19 cellular contexts compared by ENCODE assay signal in the genomic region with DNA sequence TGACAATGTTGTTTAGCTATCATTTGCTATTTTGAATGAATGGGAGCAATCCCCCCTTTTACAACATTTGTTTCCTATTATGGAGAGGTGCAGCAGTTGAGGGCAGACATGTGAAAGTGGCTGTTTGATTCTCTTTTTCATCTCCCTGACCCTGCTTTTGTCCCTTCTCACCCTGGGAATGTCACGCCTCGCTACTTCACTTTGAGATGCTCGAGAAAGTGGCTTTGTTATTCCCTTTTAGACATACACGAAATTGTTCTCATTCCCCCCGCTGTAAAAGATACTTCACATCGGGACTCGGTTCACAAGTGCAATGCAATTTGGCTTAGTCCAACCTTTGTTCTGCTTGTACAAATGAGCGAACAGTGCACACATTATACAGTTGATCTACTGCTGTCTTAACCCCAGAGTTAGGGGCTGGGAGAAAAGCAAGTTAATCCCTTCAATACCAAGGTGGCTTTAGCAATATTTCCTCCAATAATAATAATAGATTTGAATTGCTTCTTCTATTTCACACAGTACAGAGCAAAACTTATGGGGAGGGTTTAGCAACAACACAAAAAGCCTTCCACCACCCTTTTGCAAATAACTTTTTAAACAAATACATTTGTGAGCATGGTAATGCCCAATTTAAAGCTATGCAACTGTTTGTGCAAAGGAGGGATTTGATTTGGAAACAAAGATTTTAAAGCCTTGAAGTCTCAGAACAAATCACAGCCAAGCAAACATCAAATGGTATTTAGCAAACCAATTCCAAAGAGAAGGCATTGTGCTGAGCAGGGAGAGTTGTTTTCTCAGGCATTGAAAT. TPM values are rescaled to one million over a fixed set of nuclear protein-coding genes. Genes with fewer than 3 reads are reported as not detected.
A peak's percentile ranks its signal among the peaks of the same experiment; 100 is the strongest.
DNase-seq lines count a peak whose midpoint lies in the region; ATAC-seq and TF ChIP-seq lines count a peak whose summit lies in the region.
"Had no signal": no experiment of that assay in that cellular context is flagged by ENCODE, and none has a peak within 500 bp of the region (broad histone marks: within the 10 kb centered on the region; RNA-seq: fewer than 3 reads in every experiment).

No MANE protein-coding gene starts in this region.

- intact Hi-C loops in posterior vena cava (cut with DNase I) = no loop called here

- no peak overlapping the region for H2AK5ac ChIP-seq in mesendoderm (ENCODE audit: low read length)

- H3K27me3 ChIP-seq in GM23338 (ENCODE audit: insufficient read depth) = peaks cover 53% of the 10 kb centered on the region
- peaks cover 46% of the 10 kb centered on the region for H3K27me3 ChIP-seq in mesendoderm (ENCODE audit: insufficient read depth, low read length, poor library complexity)

- H3K9me3 Mint-ChIP-seq in GM23338 = no peaks in the 10 kb centered on the region

- no peak overlapping the region for H3K9ac ChIP-seq in mesendoderm (ENCODE audit: low read length)
- H3K9ac ChIP-seq: BLaER1 treated with 17β-estradiol and CSF1 and Interleukin-3, amounts not matched to agents 10 nM and 100 nM had no signal

- H2BK120ac ChIP-seq in mesendoderm (ENCODE audit: low read depth, low read length) = no peak overlapping the region

- H3K36me3 ChIP-seq in GM23338 (ENCODE audit: insufficient read depth) = no peaks in the 10 kb centered on the region
- no peaks in the 10 kb centered on the region for H3K36me3 ChIP-seq in mesendoderm (ENCODE audit: control insufficient read depth, insufficient read depth, low read length)
- H3K36me3 ChIP-seq: ascending aorta; BLaER1 treated with 17β-estradiol and CSF1 and Interleukin-3, amounts not matched to agents 10 nM and 100 nM; colonic mucosa had no signal

- H3K4me3 ChIP-seq in GM23338 (peak overlapping the region; percentile 82), mesendoderm (ENCODE audit: low read length) (no peak overlapping the region)
- H3K4me3 ChIP-seq: ascending aorta; BLaER1 treated with 17β-estradiol and CSF1 and Interleukin-3, amounts not matched to agents 10 nM and 100 nM; colonic mucosa had no signal

- peaks cover 32% of the 10 kb centered on the region for H3F3A ChIP-seq in GM23338 (replicated peaks; ENCODE audit: low read depth)

- H3K27ac ChIP-seq in GM23338 (ENCODE audit: low read depth) (peak overlapping the region; percentile 64), mesendoderm (ENCODE audit: low read depth, low read length) (no peak overlapping the region)
- H3K27ac ChIP-seq: 22Rv1; ascending aorta; BLaER1 treated with 17β-estradiol and CSF1 and Interleukin-3, amounts not matched to agents 10 nM and 100 nM; colonic mucosa had no signal

- no peaks in the 10 kb centered on the region for H3K9me2 ChIP-seq in GM23338 (ENCODE audit: insufficient read depth)

- H4K8ac ChIP-seq in mesendoderm (ENCODE audit: low read depth, low read length) = no peak overlapping the region

- ATAC-seq in GM23338 = no peak
- ATAC-seq in HG03108 (IDR thresholded peaks at IDR 0.05; ENCODE audit: unreplicated experiment) = no peak
- ATAC-seq: GM12878, left cardiac atrium had no signal

- no peak overlapping the region for H2BK5ac ChIP-seq in mesendoderm (ENCODE audit: low read length)

- H3K23ac ChIP-seq in mesendoderm (ENCODE audit: low read length) = no peak overlapping the region

- H2AFZ ChIP-seq in GM23338 = no peak overlapping the region

- H3K4me2 ChIP-seq in GM23338 (peak overlapping the region; percentile 94), mesendoderm (ENCODE audit: low read length) (no peak overlapping the region)
- H3K4me2 ChIP-seq: BLaER1 treated with 17β-estradiol and CSF1 and Interleukin-3, amounts not matched to agents 10 nM and 100 nM had no signal

- no peak overlapping the region for H3K56ac ChIP-seq in mesendoderm (ENCODE audit: low read length)

- TF ChIP-seq CTCF in GM23338 (conservative IDR thresholded peaks at IDR 0.05; ENCODE audit: low read depth in 2 of 2) = no peak

- no peak overlapping the region for H3K18ac ChIP-seq in mesendoderm (ENCODE audit: low read length)

- no peaks in the 10 kb centered on the region for H3K36me3 Mint-ChIP-seq in GM23338 (ENCODE audit: low read depth)

- WGBS in mesendoderm (ENCODE audit: extremely low coverage, insufficient coverage, low lambda C conversion rate) = no CpG with 5 or more reads among the region's 8 CpGs

- peak overlapping the region; percentile 79 for H3K4me3 Mint-ChIP-seq in GM23338

- no peaks in the 10 kb centered on the region for H3K79me1 ChIP-seq in mesendoderm (ENCODE audit: low read length)

- peaks cover 45% of the 10 kb centered on the region for H3K4me1 ChIP-seq in GM23338 (ENCODE audit: insufficient read depth)
- peaks cover 12% of the 10 kb centered on the region for H3K4me1 ChIP-seq in mesendoderm (ENCODE audit: control insufficient read depth, low read depth, low read length)
- H3K4me1 ChIP-seq: ascending aorta had no signal

- DNase-seq in DMS53 (lab: John Stamatoyannopoulos, UW) (peak; percentile 28), DMS53 treated with DMSO at 0.1 percent for 48 hours (lab: John Stamatoyannopoulos, UW; ENCODE audit: unreplicated experiment) (no peak), GM23338 (ENCODE audit: low spot score) (peak; percentile 65), NCI-H748 (lab: John Stamatoyannopoulos, UW; ENCODE audit: unreplicated experiment) (peak; percentile 88), islet precursor cell (peak; percentile 14), mesendoderm (no peak), posterior vena cava (ENCODE audit: low spot score) (no peak)
- DNase-seq: colonic mucosa, head of caudate nucleus, left cardiac atrium, NCI-H1436 treated with DMSO at 0.1 percent for 48 hours, SHP77 treated with DMSO at 0.1 percent for 48 hours had no signal

- no peak overlapping the region for H4K5ac ChIP-seq in mesendoderm (ENCODE audit: low read length)

- H3K79me2 ChIP-seq in GM23338 (replicated peaks; ENCODE audit: insufficient read depth) (peaks cover 22% of the 10 kb centered on the region), mesendoderm (ENCODE audit: control insufficient read depth, insufficient read depth, low read length) (no peaks in the 10 kb centered on the region)

- peaks cover 67% of the 10 kb centered on the region for H3K4me1 Mint-ChIP-seq in GM23338

- no peak overlapping the region for H2BK15ac ChIP-seq in mesendoderm (replicated peaks; ENCODE audit: low read depth)

- H3K27me3 Mint-ChIP-seq in GM23338 (ENCODE audit: insufficient read depth, low read depth, poor library complexity) = peaks cover 67% of the 10 kb centered on the region

- 0 out of 2 replicates have a peak, but pooled peaks cover 1% of the 10 kb centered on the region for H4K20me1 ChIP-seq in GM23338 (replicated peaks; ENCODE audit: insufficient read depth)

- no peak overlapping the region for H3K4ac ChIP-seq in mesendoderm (ENCODE audit: low read depth, low read length)

- no peak overlapping the region for H3K27ac Mint-ChIP-seq in GM23338

TF ChIP-seq in GM23338, 12 proteins besides CTCF, POLR2A, EP300 and RAD21:
- TF ChIP-seq EZH2phosphoT487 (IDR thresholded peaks at IDR 0.05; ENCODE audit: unreplicated experiment) (no peak), POLR2AphosphoS5 (IDR thresholded peaks at IDR 0.05; ENCODE audit: low read depth) (no peak), NANOG (IDR thresholded peaks at IDR 0.05; ENCODE audit: borderline replicate concordance) (peak; percentile 57; the same call in 1 of the 2 replicates), EZH2 (IDR thresholded peaks at IDR 0.05; ENCODE audit: low read depth, unreplicated experiment) (no peak)
- TF ChIP-seq, protein P1, sequence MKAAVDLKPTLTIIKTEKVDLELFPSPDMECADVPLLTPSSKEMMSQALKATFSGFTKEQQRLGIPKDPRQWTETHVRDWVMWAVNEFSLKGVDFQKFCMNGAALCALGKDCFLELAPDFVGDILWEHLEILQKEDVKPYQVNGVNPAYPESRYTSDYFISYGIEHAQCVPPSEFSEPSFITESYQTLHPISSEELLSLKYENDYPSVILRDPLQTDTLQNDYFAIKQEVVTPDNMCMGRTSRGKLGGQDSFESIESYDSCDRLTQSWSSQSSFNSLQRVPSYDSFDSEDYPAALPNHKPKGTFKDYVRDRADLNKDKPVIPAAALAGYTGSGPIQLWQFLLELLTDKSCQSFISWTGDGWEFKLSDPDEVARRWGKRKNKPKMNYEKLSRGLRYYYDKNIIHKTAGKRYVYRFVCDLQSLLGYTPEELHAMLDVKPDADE (IDR thresholded peaks at IDR 0.05) = no peak

RNA-seq across cellular contexts. Expression of a gene that starts 5.7 kb away (rescaled TPM):
- total RNA-seq in GM23338 (2014; rRNA removed; shearing (Covaris generic)) = 3.1 and 4.7 TPM in 2 replicates
- polyA plus RNA-seq in GM23338 (2016; fragmentation: Nextera tagmentation; extraction: Ambion mirVana) = 5.4 and 6.7 TPM in 2 replicates
- 4.7 TPM for polyA plus RNA-seq in mesendoderm (2013, experiment 1 of 2)
- polyA plus RNA-seq in mesendoderm (2013, experiment 2 of 2) = 5.5 TPM
- total RNA-seq in posterior vena cava = not detected
- total RNA-seq: ascending aorta, colonic mucosa, GM12878, left cardiac atrium, pulmonary artery endothelial cell had no signal
- polyA plus RNA-seq: esophagus, GM12878 had no signal

Comparison
In these comparisons a context has a peak if more than half of its experiments do, and no peak if none do; other contexts are left out.
1. DNase-seq: peak in DMS53 (single experiment), GM23338 (single experiment), NCI-H748 (single experiment) and islet precursor cell (single experiment); none in DMS53 treated with DMSO at 0.1 percent for 48 hours (single experiment), mesendoderm (single experiment) and posterior vena cava (single experiment).